Comparison of ENCODE assay signal across 1 cellular context in the genomic region with DNA sequence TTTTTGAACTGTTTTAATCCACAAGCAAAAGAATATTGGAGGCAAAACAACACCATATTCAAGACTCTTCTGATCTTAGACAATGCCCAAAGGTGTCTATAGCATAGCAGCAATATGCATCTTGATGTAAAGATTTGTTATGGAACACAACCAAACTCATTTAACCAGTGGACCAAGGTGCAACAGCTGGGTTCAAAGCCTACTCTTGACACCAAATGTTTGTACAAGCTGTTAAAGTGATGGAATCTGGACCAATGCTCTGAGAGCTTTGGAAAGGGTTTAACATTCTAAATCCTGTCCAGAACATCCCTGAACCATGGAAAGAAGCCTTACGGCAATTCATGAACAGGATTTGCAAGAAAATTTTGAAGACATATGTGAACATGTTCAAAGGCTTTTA.
TF ChIP-seq lines count a peak whose summit lies in the region.

No MANE protein-coding gene starts in this region.

TF ChIP-seq in HepG2, 621 proteins besides CTCF, POLR2A, EP300 and RAD21 (continued from another document):
- TF ChIP-seq THAP9 (CRISPR knock-in tag; IDR thresholded peaks at IDR 0.05; ENCODE audit: borderline replicate concordance) (no peak), CREBL2 (CRISPR knock-in tag; IDR thresholded peaks at IDR 0.05; ENCODE audit: borderline replicate concordance) (no peak), ZNF619 (CRISPR knock-in tag; IDR thresholded peaks at IDR 0.05) (no peak), EHMT2 (IDR thresholded peaks at IDR 0.05; ENCODE audit: borderline replicate concordance, low read depth, low read length) (no peak), HOXA9 (CRISPR knock-in tag; IDR thresholded peaks at IDR 0.05; ENCODE audit: borderline replicate concordance) (no peak), ZNF646 (CRISPR knock-in tag; IDR thresholded peaks at IDR 0.05) (no peak), ZFX (CRISPR knock-in tag; IDR thresholded peaks at IDR 0.05; ENCODE audit: low read depth) (no peak), ZNF644 (CRISPR knock-in tag; IDR thresholded peaks at IDR 0.05; ENCODE audit: low read depth) (peak; percentile 47; the same call in 1 of the 2 replicates), HNRNPL (IDR thresholded peaks at IDR 0.05; ENCODE audit: low read depth, low read length) (no peak)
- TF ChIP-seq, protein P1, sequence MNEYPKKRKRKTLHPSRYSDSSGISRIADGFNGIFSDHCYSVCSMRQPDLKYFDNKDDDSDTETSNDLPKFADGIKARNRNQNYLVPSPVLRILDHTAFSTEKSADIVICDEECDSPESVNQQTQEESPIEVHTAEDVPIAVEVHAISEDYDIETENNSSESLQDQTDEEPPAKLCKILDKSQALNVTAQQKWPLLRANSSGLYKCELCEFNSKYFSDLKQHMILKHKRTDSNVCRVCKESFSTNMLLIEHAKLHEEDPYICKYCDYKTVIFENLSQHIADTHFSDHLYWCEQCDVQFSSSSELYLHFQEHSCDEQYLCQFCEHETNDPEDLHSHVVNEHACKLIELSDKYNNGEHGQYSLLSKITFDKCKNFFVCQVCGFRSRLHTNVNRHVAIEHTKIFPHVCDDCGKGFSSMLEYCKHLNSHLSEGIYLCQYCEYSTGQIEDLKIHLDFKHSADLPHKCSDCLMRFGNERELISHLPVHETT (CRISPR knock-in tag; conservative IDR thresholded peaks at IDR 0.05): no peak
TF ChIP-seq in HepG2: peak in this region for 6.
